Comparison of ENCODE assay signal across 10 cellular contexts in genomic region chr15:62494144-62494543, GRCh38.
"Had no signal": no experiment of that assay in that cellular context is flagged by ENCODE, and none has a peak within 500 bp of the region (broad histone marks: within the 10 kb centered on the region; RNA-seq: fewer than 3 reads in every experiment).

No MANE protein-coding gene starts in this region.

- H3K9me3 ChIP-seq: ovary had no signal

- H3K27ac ChIP-seq: ovary had no signal

- H3K4me3 ChIP-seq: ovary had no signal

- H3K27me3 ChIP-seq: ovary had no signal

- DNase-seq: activated CD4-positive, alpha-beta T cell treated with anti-CD3 and anti-CD28 coated beads, Interleukin-2, amount 50 U/mL, for 1 hour; activated CD4-positive, CD25-positive, alpha-beta regulatory T cell; activated naive CD4-positive, alpha-beta T cell treated with anti-CD3 and anti-CD28 coated beads, Interleukin-2, amount 50 U/mL, for 16 hours; activated T-cell treated with anti-CD3 and anti-CD28 coated beads for 4 hours; immature natural killer cell; mammary epithelial cell; ovary; stimulated activated CD4-positive, alpha-beta T cell treated with anti-CD3 and anti-CD28 coated beads, Interleukin-4, amount 100 ng/mL, for 1 hour; stimulated activated CD8-positive, alpha-beta memory T cell treated with anti-CD3 and anti-CD28 coated beads, Interleukin-4, amount 100 ng/mL, for 48 hours; stimulated activated naive CD8-positive, alpha-beta T cell treated with anti-CD3 and anti-CD28 coated beads, Interleukin-15, Interleukin-2, amounts not matched to agents 100 U/mL and 50 U/mL, for 24 hours had no signal

- H3K36me3 ChIP-seq: ovary had no signal
